11 cellular contexts compared by ENCODE assay signal in the genomic region with DNA sequence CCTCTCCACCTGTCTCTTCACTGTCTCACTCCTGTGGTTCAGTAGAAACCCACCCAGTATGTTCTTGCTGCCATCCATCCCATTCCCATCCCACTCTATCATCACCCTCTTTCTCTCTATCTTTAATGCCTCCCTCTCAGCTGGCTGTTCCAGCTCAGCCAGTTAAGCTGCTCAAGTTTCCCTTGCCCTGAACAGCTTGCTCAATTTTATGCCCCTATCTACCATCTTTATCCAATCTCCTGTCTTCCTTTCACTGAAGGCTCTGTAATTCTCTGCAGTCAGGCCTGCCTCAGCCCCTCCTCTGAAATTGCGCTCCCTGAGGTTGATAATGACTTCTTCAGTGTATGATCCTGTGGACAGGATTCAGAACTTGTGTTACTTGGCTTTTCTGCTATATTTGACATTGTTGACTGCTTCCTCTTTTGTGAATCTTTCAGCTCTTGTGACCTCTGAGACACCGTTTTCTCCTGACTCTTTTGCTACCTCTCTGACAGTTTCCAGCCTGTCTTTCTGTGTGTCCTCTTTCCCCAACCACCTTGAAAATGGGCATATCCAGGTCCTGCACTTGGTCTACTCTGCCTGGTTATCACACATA. TPM values are rescaled to one million over a fixed set of nuclear protein-coding genes. Genes with fewer than 3 reads are reported as not detected.
DNase-seq lines count a peak whose midpoint lies in the region; ATAC-seq and TF ChIP-seq lines count a peak whose summit lies in the region.
"Had no signal": no experiment of that assay in that cellular context is flagged by ENCODE, and none has a peak within 500 bp of the region (broad histone marks: within the 10 kb centered on the region; RNA-seq: fewer than 3 reads in every experiment).

No MANE protein-coding gene starts in this region.

- no peak overlapping the region for H3K4me3 Mint-ChIP-seq in activated naive CD8-positive, alpha-beta T cell treated with anti-CD3 and anti-CD28 coated beads, Interleukin-2, amount 50 U/mL, for 24 hours
- H3K4me3 Mint-ChIP-seq in CD4-positive, alpha-beta memory T cell, result no peak overlapping the region
- H3K4me3 Mint-ChIP-seq: activated T-helper 17 cell treated with anti-CD3 and anti-CD28 coated beads, Interleukin-2, amount 50 U/mL, for 72 hours had no signal

- H2AFZ ChIP-seq in IMR-90 (replicated peaks; ENCODE audit: low read length, poor library complexity), result peak overlapping the region; percentile 18

- H3K27me3 ChIP-seq in IMR-90 (ENCODE audit: control insufficient read depth, insufficient read depth, low read length) (no peaks in the 10 kb centered on the region), testis (no peaks in the 10 kb centered on the region)
- no peaks in the 10 kb centered on the region for H3K27me3 ChIP-seq in CD4-positive, alpha-beta memory T cell (ENCODE audit: insufficient read depth, low read length)

- peaks cover 10% of the 10 kb centered on the region for H3K27me3 Mint-ChIP-seq in activated naive CD8-positive, alpha-beta T cell treated with anti-CD3 and anti-CD28 coated beads, Interleukin-2, amount 50 U/mL, for 24 hours
- H3K27me3 Mint-ChIP-seq in CD4-positive, alpha-beta memory T cell, result no peaks in the 10 kb centered on the region
- H3K27me3 Mint-ChIP-seq: activated T-helper 17 cell treated with anti-CD3 and anti-CD28 coated beads, Interleukin-2, amount 50 U/mL, for 72 hours had no signal

- POLR2A ChIA-PET in IMR-90 (lab: Charles Lee; ENCODE audit: unreplicated experiment), result no interaction called here
- POLR2A ChIA-PET in CD4-positive, alpha-beta memory T cell (lab: Charles Lee; ENCODE audit: partially characterized antibody), result no interaction called here

- dilution Hi-C loops in IMR-90 (cut with HindIII; ENCODE audit: low sequenced_read_pairs, unreplicated experiment), result no loop called here

- intact Hi-C loops in IMR-90 (cut with micrococcal nuclease), result no loop called here
- intact Hi-C loops in testis (cut with DNase I; ENCODE audit: low total_unique reads), result no loop called here
- intact Hi-C loops in CD4-positive, alpha-beta memory T cell (cut with micrococcal nuclease), result no loop called here

- H4K5ac ChIP-seq in IMR-90 (ENCODE audit: low read depth, low read length), result no peak overlapping the region; the same call in 1 of the 2 replicates

- peak overlapping the region; percentile 27 to 41; a peak in 3 of 4 replicates for H4K8ac ChIP-seq in IMR-90 (ENCODE audit: low read depth in 2 of 2, low read length in 2 of 2)

- H3K36me3 ChIP-seq in IMR-90 (ENCODE audit: control insufficient read depth, insufficient read depth, low read length) (no peaks in the 10 kb centered on the region), testis (ENCODE audit: low read depth, missing control alignments) (no peaks in the 10 kb centered on the region)
- no peaks in the 10 kb centered on the region for H3K36me3 ChIP-seq in CD4-positive, alpha-beta memory T cell (ENCODE audit: insufficient read depth, low read length)

- no peaks in the 10 kb centered on the region for H3K4me1 Mint-ChIP-seq in activated naive CD8-positive, alpha-beta T cell treated with anti-CD3 and anti-CD28 coated beads, Interleukin-2, amount 50 U/mL, for 24 hours
- H3K4me1 Mint-ChIP-seq in CD4-positive, alpha-beta memory T cell, result peaks cover 2 to 10% (median 5%) of the 10 kb centered on the region in 4 donors

- H3K4ac ChIP-seq in IMR-90 (ENCODE audit: low read depth, low read length), result peak overlapping the region; percentile 95

- H3K56ac ChIP-seq in IMR-90 (ENCODE audit: extremely low read depth, insufficient read depth, low read length), result no peak overlapping the region

- 0 out of 2 replicates have a peak overlapping the region, but pooled peaks have one; percentile 8 for H3K23ac ChIP-seq in IMR-90 (ENCODE audit: low read depth, low read length)

- peak overlapping the region; percentile 95; the same call in 1 of the 2 replicates for H2BK20ac ChIP-seq in IMR-90 (ENCODE audit: low read depth, low read length)

- TF ChIP-seq RAD21 in IMR-90 (IDR thresholded peaks at IDR 0.05; ENCODE audit: low read length), result no peak

- H3K27ac ChIP-seq in IMR-90 (ENCODE audit: insufficient read depth, low read length) (no peak overlapping the region), epithelial cell of prostate (peak overlapping the region; percentile 100), testis (no peak overlapping the region)
- H3K27ac ChIP-seq in CD4-positive, alpha-beta memory T cell (ENCODE audit: low read depth, low read length), result no peak overlapping the region

- no peak overlapping the region for H3K27ac Mint-ChIP-seq in activated naive CD8-positive, alpha-beta T cell treated with anti-CD3 and anti-CD28 coated beads, Interleukin-2, amount 50 U/mL, for 24 hours
- no peak overlapping the region for H3K27ac Mint-ChIP-seq in CD4-positive, alpha-beta memory T cell
- H3K27ac Mint-ChIP-seq: activated T-helper 17 cell treated with anti-CD3 and anti-CD28 coated beads, Interleukin-2, amount 50 U/mL, for 72 hours had no signal

- no peak for DNase-seq in IMR-90
- DNase-seq in epithelial cell of prostate (ENCODE audit: low read depth, low spot score), result no peak
- no peak for DNase-seq in AG08396 (ENCODE audit: low spot score)
- no peak for DNase-seq in testis
- DNase-seq in activated naive CD8-positive, alpha-beta T cell treated with anti-CD3 and anti-CD28 coated beads, Interleukin-2, amount 50 U/mL, for 24 hours, result no peak
- DNase-seq in CD4-positive, alpha-beta memory T cell, result no peak
- DNase-seq: cerebellar nuclear complex, foreskin melanocyte had no signal

- H3K9ac ChIP-seq in IMR-90 (ENCODE audit: low read depth, low read length), result no peak overlapping the region

- H3K9me3 ChIP-seq in IMR-90 (ENCODE audit: control insufficient read depth, insufficient read depth, low read length) (no peaks in the 10 kb centered on the region), testis (no peaks in the 10 kb centered on the region)
- H3K9me3 ChIP-seq in CD4-positive, alpha-beta memory T cell (ENCODE audit: control insufficient read depth in 1 of 2, low read length in 2 of 2), result no peaks in the 10 kb centered on the region

- H3K14ac ChIP-seq in IMR-90 (replicated peaks; ENCODE audit: low read depth, low read length), result peak overlapping the region; percentile 67

- peak overlapping the region; percentile 98 for H2BK120ac ChIP-seq in IMR-90 (ENCODE audit: low read depth, low read length)

- H4K20me1 ChIP-seq in IMR-90 (ENCODE audit: insufficient read depth, low read length), result no peaks in the 10 kb centered on the region

- peak overlapping the region; percentile 10; the same call in 1 of the 2 replicates for H3K18ac ChIP-seq in IMR-90 (ENCODE audit: low read depth, low read length)

- BruUV-seq in IMR-90 (replicated peaks; lab: Mats Ljungman, UMichigan), result no TSS peak

- no peak overlapping the region for H2AK9ac ChIP-seq in IMR-90 (replicated peaks; ENCODE audit: low read depth, low read length, poor library complexity)

- peaks cover 37% of the 10 kb centered on the region for H3K9me1 ChIP-seq in IMR-90 (ENCODE audit: insufficient read depth, low read length)

- no peak overlapping the region for H2BK5ac ChIP-seq in IMR-90 (ENCODE audit: low read depth, low read length, poor library complexity, severe bottlenecking)

- CTCF ChIA-PET in IMR-90 (lab: Yijun Ruan, JAX), result interaction anchor here (0.6 kb wide), 1 partner anchor 103 kb away, joined by 3 read pairs; no protein-coding TSS in a partner anchor
- CTCF ChIA-PET in CD4-positive, alpha-beta memory T cell (lab: Charles Lee; ENCODE audit: partially characterized antibody), result interaction anchor here (1.2 kb wide), 1 partner anchor 17 kb away, joined by 3 read pairs; no protein-coding TSS in a partner anchor

- peak; percentile 47 for ATAC-seq in GM21576 (IDR thresholded peaks at IDR 0.05; ENCODE audit: unreplicated experiment)
- no peak for ATAC-seq in IMR-90 (ENCODE audit: low read depth)
- ATAC-seq in activated naive CD8-positive, alpha-beta T cell treated with anti-CD3 and anti-CD28 coated beads, Interleukin-2, amount 50 U/mL, for 24 hours, result no peak
- ATAC-seq: activated T-helper 17 cell treated with anti-CD3 and anti-CD28 coated beads, Interleukin-2, amount 50 U/mL, for 72 hours had no signal

- peak overlapping the region; percentile 93; the same call in 2 of the 3 replicates for H2BK15ac ChIP-seq in IMR-90 (ENCODE audit: low read depth, low read length)

- no peak overlapping the region for H3K4me2 ChIP-seq in IMR-90 (ENCODE audit: low read depth, low read length)

- 100% methylated on average over 1 of the region's 2 CpGs; no CpG with 5 or more reads in 1 of the 2 experiments for WGBS in IMR-90 (ENCODE audit: extremely low coverage in 2 of 2, insufficient read length in 1 of 2), 2 experiments
- WGBS in testis, 2 donors, result 91 to 95% methylated on average over 2 of the region's 2 CpGs

- peak; percentile 5 for TF ChIP-seq CTCF in GM12873 (IDR thresholded peaks at IDR 0.05; ENCODE audit: insufficient read depth, low read depth, low read length, missing control alignments)
- TF ChIP-seq CTCF in IMR-90 (conservative IDR thresholded peaks at IDR 0.05; ENCODE audit: low read depth, low read length), result no peak
- TF ChIP-seq CTCF in testis (IDR thresholded peaks at IDR 0.05), result no peak

- no peak overlapping the region for H3K4me3 ChIP-seq in IMR-90 (ENCODE audit: insufficient read depth, low read depth, low read length)
- no peak overlapping the region for H3K4me3 ChIP-seq in testis
- H3K4me3 ChIP-seq in CD4-positive, alpha-beta memory T cell (ENCODE audit: low read length in 2 of 2), result no peak overlapping the region

- TF ChIP-seq POLR2A in IMR-90 (IDR thresholded peaks at IDR 0.05; ENCODE audit: low read depth, low read length), result no peak
- no peak for TF ChIP-seq POLR2A in testis (IDR thresholded peaks at IDR 0.05)

- H2AK5ac ChIP-seq in IMR-90 (ENCODE audit: low read depth, low read length), result peak overlapping the region; percentile 63

- H4K91ac ChIP-seq in IMR-90 (ENCODE audit: insufficient read depth, low read depth, low read length), result peak overlapping the region; percentile 56

- H3K79me1 ChIP-seq in IMR-90 (ENCODE audit: low read depth in 1 of 2, low read length in 2 of 2), result peaks cover 0 to 32% of the 10 kb centered on the region in 2 experiments; a peak in 2 of 4 replicates

- H3K4me1 ChIP-seq in IMR-90 (ENCODE audit: control insufficient read depth, insufficient read depth, low read length) (peaks cover 23% of the 10 kb centered on the region), testis (no peaks in the 10 kb centered on the region)
- peaks cover 6% of the 10 kb centered on the region for H3K4me1 ChIP-seq in CD4-positive, alpha-beta memory T cell (ENCODE audit: insufficient read depth, low read length)

- H3K36me3 Mint-ChIP-seq in activated naive CD8-positive, alpha-beta T cell treated with anti-CD3 and anti-CD28 coated beads, Interleukin-2, amount 50 U/mL, for 24 hours (ENCODE audit: low read depth), result no peaks in the 10 kb centered on the region
- H3K36me3 Mint-ChIP-seq in CD4-positive, alpha-beta memory T cell, result no peaks in the 10 kb centered on the region

- in situ Hi-C loops in IMR-90 (cut with MboI; ENCODE audit: low sequenced_read_pairs), result loop anchor here (10.0 kb wide), 1 partner anchor 61 kb away; no protein-coding TSS in a partner anchor

- H3K9me3 Mint-ChIP-seq in activated naive CD8-positive, alpha-beta T cell treated with anti-CD3 and anti-CD28 coated beads, Interleukin-2, amount 50 U/mL, for 24 hours, result no peaks in the 10 kb centered on the region
- no peaks in the 10 kb centered on the region for H3K9me3 Mint-ChIP-seq in CD4-positive, alpha-beta memory T cell
- H3K9me3 Mint-ChIP-seq: activated T-helper 17 cell treated with anti-CD3 and anti-CD28 coated beads, Interleukin-2, amount 50 U/mL, for 72 hours had no signal

RNA-seq across cellular contexts. Expression of a gene that starts 13.9 kb away (rescaled TPM):
- total RNA-seq in IMR-90 (2012; rRNA removed), result 46.4 TPM in 2 replicates
- polyA plus RNA-seq in IMR-90 (2012; rRNA removed), result 41.4 and 47.9 TPM in 2 replicates
- polyA plus RNA-seq in IMR-90 (2012; cell fraction: cytosol; rRNA removed), result 28.9 and 33.4 TPM in 2 replicates
- polyA plus RNA-seq in IMR-90 (2012; cell fraction: nucleus; rRNA removed; ENCODE audit: low replicate concordance), result 41.5 and 54.4 TPM in 2 replicates
- total RNA-seq in testis, result 10 to 100 TPM; 42.9 to 55.9 TPM
- polyA plus RNA-seq in testis (ENCODE audit: insufficient read depth, low read depth, low replicate concordance), result 23.2 TPM
- total RNA-seq in CD4-positive, alpha-beta memory T cell, result 1 to 10 TPM; 1.0 to 1.2 TPM
- polyA plus RNA-seq in CD4-positive, alpha-beta memory T cell, result under 1 TPM; 0.39 to 0.49 TPM

Comparison
In these comparisons a context has a peak if more than half of its experiments do, and no peak if none do; other contexts are left out.
1. RNA of a gene that starts 13.9 kb away (total RNA-seq): 42.9 to 55.9 TPM in testis and 46.4 TPM in IMR-90; 1.0 to 1.2 TPM in CD4-positive, alpha-beta memory T cell; every median in the first group is over 10 times any median in the second.